In the genomic region with DNA sequence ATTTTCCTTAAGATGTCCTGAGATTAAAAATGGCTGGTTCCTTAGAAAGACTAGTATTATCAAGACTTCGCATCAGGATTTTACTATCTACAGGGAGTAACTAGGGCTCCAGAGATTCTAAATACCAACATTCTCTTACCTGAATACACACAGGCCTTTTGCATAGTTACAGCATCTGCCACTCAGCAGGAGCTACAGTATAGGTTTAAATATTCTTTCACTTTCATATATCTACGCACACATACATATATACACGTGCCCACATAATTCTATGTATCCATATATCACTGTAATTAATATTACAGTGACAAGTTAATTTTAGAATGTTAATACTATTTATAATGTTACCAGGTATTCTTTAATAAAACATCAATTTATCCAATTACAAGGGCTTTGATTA, we compare ENCODE assay signal across 20 cellular contexts.
A peak's percentile ranks its signal among the peaks of the same experiment; 100 is the strongest.
DNase-seq lines count a peak whose midpoint lies in the region; ATAC-seq and TF ChIP-seq lines count a peak whose summit lies in the region.
"Had no signal": no experiment of that assay in that cellular context is flagged by ENCODE, and none has a peak within 500 bp of the region (broad histone marks: within the 10 kb centered on the region; RNA-seq: fewer than 3 reads in every experiment).

No MANE protein-coding gene starts in this region.

- H3K27me3 Mint-ChIP-seq in WTC11 (ENCODE audit: low read depth), result no peaks in the 10 kb centered on the region
- H3K27me3 Mint-ChIP-seq: B cell; CD4-positive, CD25-positive, alpha-beta regulatory T cell had no signal

- H3K27ac ChIP-seq in IMR-90 (ENCODE audit: insufficient read depth, low read length) (no peak overlapping the region), osteoblast (ENCODE audit: low read depth, low read length) (peak overlapping the region; percentile 32), left ventricle myocardium inferior (replicated peaks) (no peak overlapping the region), psoas muscle (no peak overlapping the region), gastrocnemius medialis (no peak overlapping the region)
- H3K27ac ChIP-seq: BLaER1, C4-2B had no signal

- H3K18ac ChIP-seq in IMR-90 (ENCODE audit: low read depth, low read length), result no peak overlapping the region

- H3K4me3 ChIP-seq in IMR-90 (ENCODE audit: insufficient read depth, low read depth, low read length) (no peak overlapping the region), osteoblast (ENCODE audit: insufficient read depth, low read length) (no peak overlapping the region), left ventricle myocardium inferior (no peak overlapping the region), psoas muscle (no peak overlapping the region), gastrocnemius medialis (no peak overlapping the region)
- H3K4me3 ChIP-seq: BLaER1, HAP-1 had no signal

- peaks cover 8% of the 10 kb centered on the region for H3K4me1 ChIP-seq in IMR-90 (ENCODE audit: control insufficient read depth, insufficient read depth, low read length)
- peaks cover 19% of the 10 kb centered on the region for H3K4me1 ChIP-seq in osteoblast (ENCODE audit: insufficient read depth, low read length)
- H3K4me1 ChIP-seq in left ventricle myocardium inferior, result peaks cover 28% of the 10 kb centered on the region
- H3K4me1 ChIP-seq in psoas muscle, result peaks cover 3% of the 10 kb centered on the region
- H3K4me1 ChIP-seq in gastrocnemius medialis, result peaks cover 8 to 11% of the 10 kb centered on the region in 2 donors
- H3K4me1 ChIP-seq: BLaER1, HAP-1 had no signal

- intact Hi-C loops in IMR-90 (cut with micrococcal nuclease), result no loop called here
- intact Hi-C loops in left ventricle myocardium inferior (cut with micrococcal nuclease), result no loop called here
- intact Hi-C loops in psoas muscle (cut with DNase I), result loop anchor here in 1 of 2 donors (10.0 kb wide), 1 partner anchor 263 kb away; no protein-coding TSS in a partner anchor
- intact Hi-C loops in gastrocnemius medialis (cut with DNase I; ENCODE audit: low total_unique reads), result no loop called here

- H2AFZ ChIP-seq in IMR-90 (replicated peaks; ENCODE audit: low read length, poor library complexity), result no peak overlapping the region
- H2AFZ ChIP-seq in osteoblast (ENCODE audit: low read length), result no peak overlapping the region

- no peak overlapping the region for H3K14ac ChIP-seq in IMR-90 (replicated peaks; ENCODE audit: low read depth, low read length)

- DNase-seq in IMR-90 (no peak), WTC11 (ENCODE audit: low spot score) (no peak), osteoblast (ENCODE audit: insufficient read length, low spot score, missing footprints) (no peak), left ventricle myocardium inferior (no peak), psoas muscle (no peak), gastrocnemius medialis (no peak)
- DNase-seq: CD4-positive, CD25-positive, alpha-beta regulatory T cell; CD8-positive, alpha-beta T cell; DMS 273 treated with DMSO at 0.1 percent for 48 hours; DMS79; EL; GDM1; GOT3; HFFc6 had no signal

- H3K4me1 Mint-ChIP-seq in WTC11, result peaks cover 14% of the 10 kb centered on the region
- H3K4me1 Mint-ChIP-seq: B cell had no signal

- 0 out of 2 replicates have a peak overlapping the region, but pooled peaks have one; percentile 46 for H2BK20ac ChIP-seq in IMR-90 (ENCODE audit: low read depth, low read length)

- H3K36me3 ChIP-seq in IMR-90 (ENCODE audit: control insufficient read depth, insufficient read depth, low read length) (peaks cover 3% of the 10 kb centered on the region; the same call in 1 of the 2 replicates), osteoblast (ENCODE audit: insufficient read depth, low read length) (no peaks in the 10 kb centered on the region), left ventricle myocardium inferior (no peaks in the 10 kb centered on the region), psoas muscle (ENCODE audit: insufficient read depth in 1 of 2, low read depth in 1 of 2) (no peaks in the 10 kb centered on the region), gastrocnemius medialis (no peaks in the 10 kb centered on the region)
- H3K36me3 ChIP-seq: BLaER1, HAP-1 had no signal

- H3K9ac ChIP-seq in IMR-90 (ENCODE audit: low read depth, low read length), result no peak overlapping the region
- H3K9ac ChIP-seq: BLaER1 had no signal

- H2BK5ac ChIP-seq in IMR-90 (ENCODE audit: low read depth, low read length, poor library complexity, severe bottlenecking), result peak overlapping the region; percentile 83

- H3K4me2 ChIP-seq in IMR-90 (ENCODE audit: low read depth, low read length) (no peak overlapping the region; the same call in 1 of the 2 replicates), osteoblast (ENCODE audit: insufficient read depth, low read length) (no peak overlapping the region)
- H3K4me2 ChIP-seq: BLaER1 had no signal

- no peak for TF ChIP-seq POLR2A in IMR-90 (IDR thresholded peaks at IDR 0.05; ENCODE audit: low read depth, low read length)
- no peak for TF ChIP-seq POLR2A in gastrocnemius medialis (IDR thresholded peaks at IDR 0.05)

- H2BK120ac ChIP-seq in IMR-90 (ENCODE audit: low read depth, low read length), result no peak overlapping the region

- no peak for TF ChIP-seq CTCF in IMR-90 (conservative IDR thresholded peaks at IDR 0.05; ENCODE audit: low read depth, low read length)
- no peak for TF ChIP-seq CTCF in WTC11 (IDR thresholded peaks at IDR 0.05)
- no peak for TF ChIP-seq CTCF in osteoblast (IDR thresholded peaks at IDR 0.05; ENCODE audit: extremely low read depth, low read depth, low read length)
- TF ChIP-seq CTCF in left ventricle myocardium inferior (IDR thresholded peaks at IDR 0.05; ENCODE audit: borderline replicate concordance), result no peak
- no peak for TF ChIP-seq CTCF in psoas muscle (IDR thresholded peaks at IDR 0.05)
- no peak for TF ChIP-seq CTCF in gastrocnemius medialis (IDR thresholded peaks at IDR 0.05 in 4 of 5, conservative IDR thresholded peaks at IDR 0.05 in 1 of 5)

- BruUV-seq in IMR-90 (replicated peaks; lab: Mats Ljungman, UMichigan), result no TSS peak

- POLR2A ChIA-PET in IMR-90 (lab: Charles Lee; ENCODE audit: unreplicated experiment) (no interaction called here), WTC11 (lab: Charles Lee) (no interaction called here)

- ATAC-seq in GM19351 (IDR thresholded peaks at IDR 0.05; ENCODE audit: unreplicated experiment) (peak; percentile 59), IMR-90 (ENCODE audit: low read depth) (no peak), WTC11 (peak; percentile 32; the same call in 1 of the 2 replicates), GM18870 (IDR thresholded peaks at IDR 0.05; ENCODE audit: unreplicated experiment) (no peak), psoas muscle (no peak), gastrocnemius medialis (no peak)
- ATAC-seq: CD8-positive, alpha-beta T cell had no signal

- H3K36me3 Mint-ChIP-seq in WTC11, result no peaks in the 10 kb centered on the region
- H3K36me3 Mint-ChIP-seq: CD4-positive, CD25-positive, alpha-beta regulatory T cell; CD8-positive, alpha-beta T cell had no signal

- no peak overlapping the region for H4K5ac ChIP-seq in IMR-90 (ENCODE audit: low read depth, low read length)

- peaks cover 7% of the 10 kb centered on the region for H3K9me1 ChIP-seq in IMR-90 (ENCODE audit: insufficient read depth, low read length)

- H3K4ac ChIP-seq in IMR-90 (ENCODE audit: low read depth, low read length), result no peak overlapping the region

- no peak for TF ChIP-seq RAD21 in IMR-90 (IDR thresholded peaks at IDR 0.05; ENCODE audit: low read length)

- in situ Hi-C loops in IMR-90 (cut with MboI; ENCODE audit: low sequenced_read_pairs) (no loop called here), gastrocnemius medialis (cut with MboI; ENCODE audit: low sequenced_read_pairs in 4 of 4) (no loop called here)

- no peaks in the 10 kb centered on the region for H3K9me3 ChIP-seq in IMR-90 (ENCODE audit: control insufficient read depth, insufficient read depth, low read length)
- H3K9me3 ChIP-seq in osteoblast (ENCODE audit: low read depth, low read length), result no peaks in the 10 kb centered on the region
- H3K9me3 ChIP-seq in left ventricle myocardium inferior (replicated peaks), result no peaks in the 10 kb centered on the region
- no peaks in the 10 kb centered on the region for H3K9me3 ChIP-seq in psoas muscle
- no peaks in the 10 kb centered on the region for H3K9me3 ChIP-seq in gastrocnemius medialis
- H3K9me3 ChIP-seq: BLaER1, HAP-1 had no signal

- peaks cover 12 to 33% of the 10 kb centered on the region in 2 experiments; a peak in 3 of 4 replicates for H3K79me1 ChIP-seq in IMR-90 (ENCODE audit: low read depth in 1 of 2, low read length in 2 of 2)

- H3K23ac ChIP-seq in IMR-90 (ENCODE audit: low read depth, low read length), result no peak overlapping the region

- H4K20me1 ChIP-seq in IMR-90 (ENCODE audit: insufficient read depth, low read length), result peaks cover 11% of the 10 kb centered on the region; the same call in 1 of the 2 replicates
- no peaks in the 10 kb centered on the region for H4K20me1 ChIP-seq in osteoblast (ENCODE audit: insufficient read depth, low read length)
- H4K20me1 ChIP-seq: BLaER1 had no signal

- no peaks in the 10 kb centered on the region for H3K9me3 Mint-ChIP-seq in WTC11
- H3K9me3 Mint-ChIP-seq: CD4-positive, CD25-positive, alpha-beta regulatory T cell; CD8-positive, alpha-beta T cell; HFFc6 had no signal

- dilution Hi-C loops in IMR-90 (cut with HindIII; ENCODE audit: low sequenced_read_pairs, unreplicated experiment), result no loop called here

- CTCF ChIA-PET in IMR-90 (lab: Yijun Ruan, JAX), result interaction anchor here (0.6 to 1.0 kb wide), 3 partner anchors 14 to 44 kb away, joined by 3 to 4 read pairs (median 3); no protein-coding TSS in a partner anchor
- CTCF ChIA-PET in WTC11 (lab: Charles Lee), result no interaction called here

- H2AK5ac ChIP-seq in IMR-90 (ENCODE audit: low read depth, low read length), result no peak overlapping the region

- no peak overlapping the region for H2BK15ac ChIP-seq in IMR-90 (ENCODE audit: low read depth, low read length)

- WGBS in IMR-90 (ENCODE audit: extremely low coverage in 2 of 2, insufficient read length in 1 of 2), 2 experiments, result no CpG with 5 or more reads among the region's 3 CpGs
- WGBS in psoas muscle, 3 donors, result 84 to 96% (median 95%) methylated on average over 3 of the region's 3 CpGs

- H3K56ac ChIP-seq in IMR-90 (ENCODE audit: extremely low read depth, insufficient read depth, low read length), result peak overlapping the region; percentile 43; the same call in 1 of the 2 replicates

- H3K4me3 Mint-ChIP-seq in WTC11, result no peak overlapping the region
- H3K4me3 Mint-ChIP-seq: B cell; CD4-positive, CD25-positive, alpha-beta regulatory T cell; CD8-positive, alpha-beta T cell; HFFc6 had no signal

- peaks cover 45% of the 10 kb centered on the region for H3K79me2 ChIP-seq in osteoblast (ENCODE audit: insufficient read depth, low read length)

- H4K8ac ChIP-seq in IMR-90 (ENCODE audit: low read depth in 2 of 2, low read length in 2 of 2), result no peak overlapping the region

- H3K27ac Mint-ChIP-seq in WTC11, result no peak overlapping the region
- H3K27ac Mint-ChIP-seq: B cell; CD4-positive, CD25-positive, alpha-beta regulatory T cell; CD8-positive, alpha-beta T cell; HFFc6 had no signal

- H2AK9ac ChIP-seq in IMR-90 (replicated peaks; ENCODE audit: low read depth, low read length, poor library complexity), result no peak overlapping the region

- no peak overlapping the region for H4K91ac ChIP-seq in IMR-90 (ENCODE audit: insufficient read depth, low read depth, low read length)

- H3K27me3 ChIP-seq in IMR-90 (ENCODE audit: control insufficient read depth, insufficient read depth, low read length), result no peaks in the 10 kb centered on the region
- H3K27me3 ChIP-seq in osteoblast (ENCODE audit: insufficient read depth, low read length), result no peaks in the 10 kb centered on the region
- no peaks in the 10 kb centered on the region for H3K27me3 ChIP-seq in left ventricle myocardium inferior (ENCODE audit: low read depth)
- no peaks in the 10 kb centered on the region for H3K27me3 ChIP-seq in psoas muscle (ENCODE audit: insufficient read depth in 3 of 3, low read length in 2 of 3)
- no peaks in the 10 kb centered on the region for H3K27me3 ChIP-seq in gastrocnemius medialis
- H3K27me3 ChIP-seq: BLaER1 had no signal

Comparison
In these comparisons a context has a peak if more than half of its experiments do, and no peak if none do; other contexts are left out.
1. ATAC-seq: peak in GM19351 (single experiment) and WTC11 (single experiment); none in IMR-90 (single experiment), GM18870 (single experiment), psoas muscle (0 of 4) and gastrocnemius medialis (0 of 2).